Comparison of ENCODE assay signal across 24 cellular contexts in genomic region chr20:39855056-39855455, GRCh38.
DNase-seq lines count a peak whose midpoint lies in the region; ATAC-seq, FAIRE-seq and TF ChIP-seq lines count a peak whose summit lies in the region.
"Had no signal": no experiment of that assay in that cellular context is flagged by ENCODE, and none has a peak within 500 bp of the region (broad histone marks: within the 10 kb centered on the region; RNA-seq: fewer than 3 reads in every experiment).

No MANE protein-coding gene starts in this region.

- peaks cover 2% of the 10 kb centered on the region; the same call in 1 of the 2 replicates for H3K9me2 ChIP-seq in GM23248 (ENCODE audit: insufficient read depth)

- no peaks in the 10 kb centered on the region for H3K27me3 ChIP-seq in ACC112 (ENCODE audit: insufficient read depth, low read length)
- no peaks in the 10 kb centered on the region for H3K27me3 ChIP-seq in GM23248 (replicated peaks; ENCODE audit: insufficient read depth)
- H3K27me3 ChIP-seq in bronchial epithelial cell (ENCODE audit: control insufficient read depth, insufficient read depth, low read length) = no peaks in the 10 kb centered on the region
- H3K27me3 ChIP-seq in osteoblast (ENCODE audit: insufficient read depth, low read length) = no peaks in the 10 kb centered on the region
- H3K27me3 ChIP-seq: BLaER1 had no signal

- no peak for FAIRE-seq in bronchial epithelial cell (lab: Jason Lieb, UNC)
- FAIRE-seq: G401.6, GM12878, H54 had no signal

- H3K9me3 ChIP-seq in GM23248 (ENCODE audit: low read depth) = no peaks in the 10 kb centered on the region
- no peaks in the 10 kb centered on the region for H3K9me3 ChIP-seq in osteoblast (ENCODE audit: low read depth, low read length)
- H3K9me3 ChIP-seq: BLaER1 had no signal

- H3F3A ChIP-seq in GM23248 (ENCODE audit: insufficient read depth) = peaks cover 58% of the 10 kb centered on the region

- H3K36me3 ChIP-seq in ACC112 (ENCODE audit: insufficient read depth, low read length) (no peaks in the 10 kb centered on the region), GM23248 (ENCODE audit: low read depth) (no peaks in the 10 kb centered on the region), bronchial epithelial cell (ENCODE audit: control insufficient read depth, insufficient read depth, low read length) (no peaks in the 10 kb centered on the region), osteoblast (ENCODE audit: insufficient read depth, low read length) (no peaks in the 10 kb centered on the region)
- H3K36me3 ChIP-seq: BLaER1 had no signal

- H3K9ac ChIP-seq in GM23248 = no peak overlapping the region
- H3K9ac ChIP-seq: BLaER1 had no signal

- ATAC-seq in HG03175 (IDR thresholded peaks at IDR 0.05; ENCODE audit: unreplicated experiment) = no peak
- ATAC-seq: GM12878 had no signal

- TF ChIP-seq CTCF in bronchial epithelial cell (IDR thresholded peaks at IDR 0.05; ENCODE audit: insufficient read depth, low read length, severe bottlenecking) (no peak), osteoblast (IDR thresholded peaks at IDR 0.05; ENCODE audit: extremely low read depth, low read depth, low read length) (no peak)

- H2AFZ ChIP-seq in ACC112 (ENCODE audit: low read length, unreplicated experiment) (no peak overlapping the region), GM23248 (no peak overlapping the region), osteoblast (ENCODE audit: low read length) (no peak overlapping the region)

- H3K27ac ChIP-seq in ACC112 (ENCODE audit: low read depth, low read length) (peak overlapping the region; percentile 11; the same call in 1 of the 2 replicates), GM23248 (peak overlapping the region; percentile 78), osteoblast (ENCODE audit: low read depth, low read length) (peak overlapping the region; percentile 88)
- H3K27ac ChIP-seq: BLaER1, RWPE1 had no signal

- in situ Hi-C loops in GM23248 (cut with MboI) = no loop called here

- H3K4me1 ChIP-seq in ACC112 (ENCODE audit: control insufficient read depth, insufficient read depth, low read length, unreplicated experiment) (peaks cover 57% of the 10 kb centered on the region), GM23248 (ENCODE audit: insufficient read depth) (peaks cover 72% of the 10 kb centered on the region), osteoblast (ENCODE audit: insufficient read depth, low read length) (peaks cover 67% of the 10 kb centered on the region)
- H3K4me1 ChIP-seq: BLaER1 had no signal

- H3K4me3 ChIP-seq in ACC112 (ENCODE audit: low read depth, low read length) (no peak overlapping the region), GM23248 (no peak overlapping the region), bronchial epithelial cell (ENCODE audit: low read depth, low read length) (no peak overlapping the region), osteoblast (ENCODE audit: insufficient read depth, low read length) (no peak overlapping the region)
- H3K4me3 ChIP-seq: BLaER1, GM12878 had no signal

- 42 to 61% methylated on average over 1 of the region's 1 CpG for WGBS in GM23248 (ENCODE audit: low coverage in 1 of 2, low lambda C conversion rate in 2 of 2, missing lambda C conversion rate in 2 of 2), 2 experiments

- H3K4me2 ChIP-seq in GM23248 (ENCODE audit: unreplicated experiment) (peak overlapping the region; percentile 4), osteoblast (ENCODE audit: insufficient read depth, low read length) (no peak overlapping the region)
- H3K4me2 ChIP-seq: BLaER1 had no signal

- no peaks in the 10 kb centered on the region for H4K20me1 ChIP-seq in GM23248 (ENCODE audit: insufficient read depth)
- no peaks in the 10 kb centered on the region for H4K20me1 ChIP-seq in osteoblast (ENCODE audit: insufficient read depth, low read length)
- H4K20me1 ChIP-seq: BLaER1 had no signal

- H3K79me2 ChIP-seq in ACC112 (ENCODE audit: control insufficient read depth, insufficient read depth, low read length, unreplicated experiment) (no peaks in the 10 kb centered on the region), GM23248 (ENCODE audit: insufficient read depth) (no peaks in the 10 kb centered on the region), osteoblast (ENCODE audit: insufficient read depth, low read length) (no peaks in the 10 kb centered on the region)

- DNase-seq in GM23248 (peak; percentile 61), bronchial epithelial cell (ENCODE audit: low read depth) (peak; percentile 68), osteoblast (ENCODE audit: insufficient read length, low spot score, missing footprints) (no peak), activated gamma-delta T cell (lab: John Stamatoyannopoulos, UW) (no peak), NCI-H524 (lab: John Stamatoyannopoulos, UW) (no peak)
- DNase-seq: 8988T; CD4-positive, CD25-positive, alpha-beta regulatory T cell; DMS153; DND-41; KG1; MM.1S; NCI-H1417; NCI-H1694; NCI-H2029 treated with DMSO at 0.1 percent for 48 hours; NCI-H446 treated with DMSO at 0.1 percent for 48 hours; NCI-H526 treated with DMSO at 0.1 percent for 48 hours; SHP77 treated with DMSO at 0.1 percent for 48 hours had no signal

Comparison
In these comparisons a context has a peak if more than half of its experiments do, and no peak if none do; other contexts are left out.
1. H3K27ac ChIP-seq: peak in every context shown above with its lines; median percentile 88 in osteoblast; 78 in GM23248; 11 in ACC112.
2. DNase-seq: peak in GM23248 (single experiment) and bronchial epithelial cell (single experiment); none in osteoblast (single experiment), activated gamma-delta T cell (single experiment) and NCI-H524 (0 of 2).